Comparison of ENCODE assay signal across 18 cellular contexts in the genomic region with DNA sequence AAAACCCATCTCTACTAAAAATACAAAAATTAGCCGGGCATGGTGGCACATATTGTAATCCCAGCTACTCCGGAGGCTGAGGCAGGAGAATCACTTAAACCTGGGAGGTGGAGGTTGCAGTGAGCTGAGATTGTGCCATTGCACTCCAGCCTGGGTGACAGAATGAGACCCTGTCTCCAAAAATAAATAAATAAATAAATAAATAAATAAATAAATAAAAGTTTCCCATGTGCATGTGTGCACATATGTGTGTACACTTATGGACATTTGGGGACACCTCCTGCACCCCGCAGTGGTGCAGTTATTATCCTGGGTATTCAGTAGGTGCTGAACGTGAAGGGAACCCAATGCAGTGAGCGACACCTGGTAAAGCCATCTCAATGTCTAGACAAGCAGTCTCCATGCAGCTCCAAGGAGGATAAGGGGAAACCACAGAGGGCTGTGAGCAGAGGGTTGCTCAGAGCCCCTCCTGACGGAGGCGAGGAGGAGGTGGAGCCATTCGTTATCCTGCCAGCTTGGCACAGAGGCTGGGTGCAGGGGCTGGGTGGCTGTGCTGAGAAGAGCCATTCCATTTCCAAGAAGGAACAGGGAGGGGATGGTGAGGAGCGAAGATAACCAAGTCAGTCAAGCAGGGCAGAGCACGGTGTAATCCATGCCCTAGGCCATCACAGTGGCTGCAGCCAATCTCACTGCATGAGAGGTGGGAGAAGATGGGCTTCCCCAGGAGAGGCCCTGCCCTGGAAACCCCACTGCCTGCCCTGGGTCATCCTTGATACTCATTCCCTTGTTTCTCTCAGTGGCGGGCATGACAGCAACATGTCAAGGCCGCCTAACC.
DNase-seq lines count a peak whose midpoint lies in the region; ATAC-seq lines count a peak whose summit lies in the region.
"Had no signal": no experiment of that assay in that cellular context is flagged by ENCODE, and none has a peak within 500 bp of the region (broad histone marks: within the 10 kb centered on the region; RNA-seq: fewer than 3 reads in every experiment).

No MANE protein-coding gene starts in this region.

- DNase-seq in activated naive CD4-positive, alpha-beta T cell treated with anti-CD3 and anti-CD28 coated beads, Interleukin-2, amount 50 U/mL, for 16 hours: no peak
- DNase-seq in OCI-M1 (lab: John Stamatoyannopoulos, UW): peak; percentile 18
- DNase-seq in effector memory CD8-positive, alpha-beta T cell: no peak
- no peak for DNase-seq in GDM1 (lab: John Stamatoyannopoulos, UW)
- DNase-seq: activated naive CD8-positive, alpha-beta T cell treated with anti-CD3 and anti-CD28 coated beads for 36 hours; central memory CD4-positive, alpha-beta T cell; dermis blood vessel endothelial cell; HFFc6; SHP77 treated with DMSO at 0.1 percent for 48 hours; tibial artery had no signal

- ATAC-seq in effector memory CD8-positive, alpha-beta T cell (replicated peaks): no peak
- ATAC-seq in GM21619 (IDR thresholded peaks at IDR 0.05; ENCODE audit: unreplicated experiment) (no peak), GM21515 (IDR thresholded peaks at IDR 0.05; ENCODE audit: unreplicated experiment) (no peak)
- ATAC-seq: sciatic nerve had no signal

- no peaks in the 10 kb centered on the region for H3K9me3 Mint-ChIP-seq in activated naive CD4-positive, alpha-beta T cell treated with anti-CD3 and anti-CD28 coated beads, Interleukin-2, amount 50 U/mL, for 24 hours
- no peaks in the 10 kb centered on the region for H3K9me3 Mint-ChIP-seq in effector memory CD8-positive, alpha-beta T cell
- H3K9me3 Mint-ChIP-seq: activated naive CD8-positive, alpha-beta T cell treated with anti-CD3 and anti-CD28 coated beads for 36 hours; HFFc6; IgD-negative memory B cell; neural progenitor cell; stimulated activated naive CD8-positive, alpha-beta T cell treated with anti-CD3 and anti-CD28 coated beads, Interleukin-15, Interleukin-2, amounts not matched to agents 100 ng/mL and 50 ng/mL, for 24 hours had no signal

- peak overlapping the region; percentile 65 for H3K27ac Mint-ChIP-seq in activated naive CD4-positive, alpha-beta T cell treated with anti-CD3 and anti-CD28 coated beads, Interleukin-2, amount 50 U/mL, for 24 hours
- peak overlapping the region; percentile 44 to 59 for H3K27ac Mint-ChIP-seq in effector memory CD8-positive, alpha-beta T cell
- H3K27ac Mint-ChIP-seq: activated naive CD8-positive, alpha-beta T cell treated with anti-CD3 and anti-CD28 coated beads for 36 hours; HFFc6; progenitor cell of endocrine pancreas; stimulated activated naive CD8-positive, alpha-beta T cell treated with anti-CD3 and anti-CD28 coated beads, Interleukin-15, Interleukin-2, amounts not matched to agents 100 ng/mL and 50 ng/mL, for 24 hours had no signal

- H3K36me3 Mint-ChIP-seq in activated naive CD4-positive, alpha-beta T cell treated with anti-CD3 and anti-CD28 coated beads, Interleukin-2, amount 50 U/mL, for 24 hours: no peaks in the 10 kb centered on the region
- no peaks in the 10 kb centered on the region for H3K36me3 Mint-ChIP-seq in effector memory CD8-positive, alpha-beta T cell (ENCODE audit: insufficient read depth)
- H3K36me3 Mint-ChIP-seq: IgD-negative memory B cell had no signal

- peaks cover 44% of the 10 kb centered on the region for H3K4me1 Mint-ChIP-seq in activated naive CD4-positive, alpha-beta T cell treated with anti-CD3 and anti-CD28 coated beads, Interleukin-2, amount 50 U/mL, for 24 hours
- peaks cover 4 to 6% of the 10 kb centered on the region in 2 donors for H3K4me1 Mint-ChIP-seq in effector memory CD8-positive, alpha-beta T cell (ENCODE audit: low read depth in 2 of 2)

- H3K4me3 Mint-ChIP-seq in activated naive CD4-positive, alpha-beta T cell treated with anti-CD3 and anti-CD28 coated beads, Interleukin-2, amount 50 U/mL, for 24 hours: peak overlapping the region; percentile 30
- no peak overlapping the region for H3K4me3 Mint-ChIP-seq in effector memory CD8-positive, alpha-beta T cell
- H3K4me3 Mint-ChIP-seq: activated naive CD8-positive, alpha-beta T cell treated with anti-CD3 and anti-CD28 coated beads for 36 hours; HFFc6; IgD-negative memory B cell; neural progenitor cell; stimulated activated naive CD8-positive, alpha-beta T cell treated with anti-CD3 and anti-CD28 coated beads, Interleukin-15, Interleukin-2, amounts not matched to agents 100 ng/mL and 50 ng/mL, for 24 hours had no signal

- no peaks in the 10 kb centered on the region for H3K27me3 Mint-ChIP-seq in activated naive CD4-positive, alpha-beta T cell treated with anti-CD3 and anti-CD28 coated beads, Interleukin-2, amount 50 U/mL, for 24 hours
- no peaks in the 10 kb centered on the region for H3K27me3 Mint-ChIP-seq in effector memory CD8-positive, alpha-beta T cell
- H3K27me3 Mint-ChIP-seq: activated naive CD8-positive, alpha-beta T cell treated with anti-CD3 and anti-CD28 coated beads for 36 hours; IgD-negative memory B cell; stimulated activated naive CD8-positive, alpha-beta T cell treated with anti-CD3 and anti-CD28 coated beads, Interleukin-15, Interleukin-2, amounts not matched to agents 100 ng/mL and 50 ng/mL, for 24 hours had no signal
